In genomic region chr20:37202267-37202943, GRCh38 we compare ENCODE assay signal across 9 cellular contexts. TPM values are rescaled to one million over a fixed set of nuclear protein-coding genes. Genes with fewer than 3 reads are reported as not detected.
DNase-seq lines count a peak whose midpoint lies in the region; ATAC-seq and TF ChIP-seq lines count a peak whose summit lies in the region.
"Had no signal": no experiment of that assay in that cellular context is flagged by ENCODE, and none has a peak within 500 bp of the region (broad histone marks: within the 10 kb centered on the region; RNA-seq: fewer than 3 reads in every experiment).

No MANE protein-coding gene starts in this region.

- DNase-seq in NCI-H345 (lab: John Stamatoyannopoulos, UW) (peak; percentile 22), NCI-H345 treated with DMSO at 0.1 percent for 48 hours (lab: John Stamatoyannopoulos, UW; ENCODE audit: unreplicated experiment) (no peak), Kasumi-1 (lab: John Stamatoyannopoulos, UW) (peak; percentile 62 to 71), T1000 (lab: John Stamatoyannopoulos, UW) (peak; percentile 51), fibroblast of gingiva (ENCODE audit: low read depth) (peak; percentile 97), omental fat pad (ENCODE audit: low spot score) (no peak)
- DNase-seq in stimulated activated naive CD4-positive, alpha-beta T cell treated with Interleukin-2 at 50 U/mL for 16 hours (lab: John Stamatoyannopoulos, UW): no peak

- ATAC-seq in omental fat pad (ENCODE audit: low FRiP score): peak; percentile 87
- ATAC-seq in GM21390 (IDR thresholded peaks at IDR 0.05; ENCODE audit: unreplicated experiment): no peak
- ATAC-seq: activated naive CD4-positive, alpha-beta T cell treated with anti-CD3 and anti-CD28 coated beads, Interleukin-2, amount 50 U/mL, for 72 hours had no signal

- peak in 1 of 3 donors; percentile 33 for TF ChIP-seq CTCF in omental fat pad (IDR thresholded peaks at IDR 0.05)

RNA-seq across cellular contexts. Expression of gene MROH8, which starts 23.1 kb away (rescaled TPM):
- 1 to 10 TPM; 1.4 to 5.0 (median 3.6) TPM for total RNA-seq in omental fat pad

RNA-seq across cellular contexts. Expression of gene RPN2, which starts 23.3 kb away (rescaled TPM):
- 100 to 1,000 TPM; 105 to 168 (median 156) TPM for total RNA-seq in omental fat pad

RNA-seq across cellular contexts. Expression of gene GHRH, which starts 59.2 kb away (rescaled TPM):
- not detected for total RNA-seq in omental fat pad
- total RNA-seq: activated naive CD4-positive, alpha-beta T cell treated with anti-CD3 and anti-CD28 coated beads, Interleukin-2, amount 50 U/mL, for 72 hours had no signal

Comparison
In these comparisons a context has a peak if more than half of its experiments do, and no peak if none do; other contexts are left out.
1. DNase-seq: peak in NCI-H345 (single experiment), Kasumi-1 (2 of 2), T1000 (single experiment) and fibroblast of gingiva (single experiment); none in NCI-H345 treated with DMSO at 0.1 percent for 48 hours (single experiment), omental fat pad (single experiment) and stimulated activated naive CD4-positive, alpha-beta T cell treated with Interleukin-2 at 50 U/mL for 16 hours (single experiment).